In the genomic region with DNA sequence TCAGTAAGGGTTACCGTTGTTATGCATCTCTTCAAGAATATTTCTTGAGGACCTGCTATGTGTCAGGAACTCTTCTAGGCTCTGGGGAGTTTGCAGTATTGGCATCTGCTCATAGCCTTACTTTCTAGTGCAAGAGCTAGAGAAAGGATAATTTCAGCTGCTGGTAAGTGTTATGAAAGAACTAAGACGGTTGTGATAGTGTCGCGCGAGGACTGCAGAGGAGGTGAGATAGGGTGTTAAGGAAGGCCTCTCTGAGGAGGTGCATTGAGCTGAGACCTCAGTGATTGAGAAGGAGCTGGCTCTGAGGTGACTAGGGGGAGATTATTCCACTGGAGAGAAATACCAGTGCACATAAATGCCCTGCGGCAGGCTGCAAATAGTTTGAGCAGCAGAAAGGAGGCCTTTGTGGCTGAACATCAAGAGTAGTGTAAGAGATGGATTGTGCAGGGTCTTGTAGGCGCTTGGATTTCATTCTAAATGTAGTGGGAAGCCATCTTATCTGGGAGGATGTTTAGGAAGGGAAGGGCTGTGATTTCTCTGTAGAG, we compare ENCODE assay signal across 8 cellular contexts. TPM values are rescaled to one million over a fixed set of nuclear protein-coding genes. Genes with fewer than 3 reads are reported as not detected.
DNase-seq lines count a peak whose midpoint lies in the region; ATAC-seq and TF ChIP-seq lines count a peak whose summit lies in the region.

No MANE protein-coding gene starts in this region.

- peak overlapping the region; percentile 26 to 89 (median 83) for H3K27ac Mint-ChIP-seq in nephron

- H3K9ac ChIP-seq in OCI-LY1 (ENCODE audit: low read length), result peak overlapping the region; percentile 97

- H3K27me3 ChIP-seq in OCI-LY1 (ENCODE audit: insufficient read depth, low read length) (no peaks in the 10 kb centered on the region), dorsolateral prefrontal cortex (no peaks in the 10 kb centered on the region)

- no peaks in the 10 kb centered on the region for H3K9me2 ChIP-seq in OCI-LY1 (ENCODE audit: low read depth, low read length)

- H3K27ac ChIP-seq in OCI-LY1 (ENCODE audit: low read depth, low read length, poor library complexity, severe bottlenecking), result peak overlapping the region; percentile 74
- peak overlapping the region in 40 of 59 donors; percentile 26 to 96 (median 88) for H3K27ac ChIP-seq in dorsolateral prefrontal cortex

- peak overlapping the region; percentile 91 for H3K4me2 ChIP-seq in OCI-LY1 (ENCODE audit: low read length)

- peak overlapping the region; percentile 99 for H3K4me3 ChIP-seq in OCI-LY1 (ENCODE audit: low read depth, low read length, poor library complexity, severe bottlenecking)
- peak overlapping the region; percentile 75 to 100 (median 98) for H3K4me3 ChIP-seq in dorsolateral prefrontal cortex

- no peaks in the 10 kb centered on the region for H3K9me3 Mint-ChIP-seq in nephron

- peak; percentile 24 for DNase-seq in NCI-H82 (lab: John Stamatoyannopoulos, UW)
- no peak for DNase-seq in NCI-H82 treated with DMSO at 0.1 percent for 48 hours (lab: John Stamatoyannopoulos, UW; ENCODE audit: unreplicated experiment)
- no peak for DNase-seq in dorsolateral prefrontal cortex
- no peak for DNase-seq in D341Med (ENCODE audit: low spot score)
- no peak for DNase-seq in DMS153 treated with DMSO at 0.1 percent for 48 hours (lab: John Stamatoyannopoulos, UW; ENCODE audit: unreplicated experiment)

- ATAC-seq in GM21825 (IDR thresholded peaks at IDR 0.05; ENCODE audit: unreplicated experiment), result no peak

- peaks cover 2% of the 10 kb centered on the region; the same call in 1 of the 2 replicates for H3F3A ChIP-seq in OCI-LY1 (ENCODE audit: insufficient read depth, low read length)

- peak overlapping the region; percentile 81 to 96 (median 95) for H3K4me3 Mint-ChIP-seq in nephron

- peaks cover 33% of the 10 kb centered on the region for H3K36me3 Mint-ChIP-seq in nephron (ENCODE audit: low read depth)

- intact Hi-C loops in dorsolateral prefrontal cortex (cut with DNase I), result loop anchor here (1.0 to 10.0 kb wide), 7 partner anchors 30 to 638 kb away; a partner anchor contains a TSS

- peaks cover 34% of the 10 kb centered on the region for H3K79me2 ChIP-seq in OCI-LY1 (ENCODE audit: insufficient read depth, low read length)

- peaks cover 20% of the 10 kb centered on the region for H3K4me1 ChIP-seq in OCI-LY1 (ENCODE audit: insufficient read depth, low read length, severe bottlenecking)

- H3K9me3 ChIP-seq in OCI-LY1 (ENCODE audit: low read length), result no peaks in the 10 kb centered on the region

- peaks cover 49% of the 10 kb centered on the region for H3K36me3 ChIP-seq in OCI-LY1 (ENCODE audit: insufficient read depth, low read length)

- H3K27me3 Mint-ChIP-seq in nephron (ENCODE audit: low read depth), result no peaks in the 10 kb centered on the region

- no peak for TF ChIP-seq CTCF in OCI-LY1 (IDR thresholded peaks at IDR 0.05; ENCODE audit: low read length)
- TF ChIP-seq CTCF in dorsolateral prefrontal cortex (IDR thresholded peaks at IDR 0.05 in 54 of 56, conservative IDR thresholded peaks at IDR 0.05 in 2 of 56; ENCODE audit: low read depth in 1 of 56, partially characterized antibody in 56 of 56), result no peak
- TF ChIP-seq CTCF in nephron (IDR thresholded peaks at IDR 0.05; ENCODE audit: unreplicated experiment in 3 of 3), result no peak

- H4K20me1 ChIP-seq in OCI-LY1 (ENCODE audit: insufficient read depth, low read length), result no peaks in the 10 kb centered on the region

- H2AFZ ChIP-seq in OCI-LY1 (ENCODE audit: low read length), result no peak overlapping the region

- H3K4me1 Mint-ChIP-seq in nephron, result peaks cover 23% of the 10 kb centered on the region

RNA-seq across cellular contexts. Expression of a gene that starts 0.8 kb away (rescaled TPM):
- total RNA-seq in dorsolateral prefrontal cortex, result 10 to 100 TPM; 14.3 to 32.8 (median 20.8) TPM

RNA-seq across cellular contexts. Expression of a gene that starts 18.4 kb away (rescaled TPM):
- total RNA-seq in dorsolateral prefrontal cortex, result 100 to 1,000 TPM in 53 of 120 experiments, 10 to 100 TPM in 67; 49.0 to 133 (median 97.8) TPM

RNA-seq across cellular contexts. Expression of a gene that starts 30.8 kb away (rescaled TPM):
- total RNA-seq in dorsolateral prefrontal cortex, result 10 to 100 TPM; 31.4 to 56.3 (median 43.6) TPM

RNA-seq across cellular contexts. Expression of a gene that starts 30.9 kb away (rescaled TPM):
- total RNA-seq in dorsolateral prefrontal cortex, result 10 to 100 TPM; 18.5 to 41.9 (median 28.2) TPM
